ENCODE assay signal across 12 cellular contexts in genomic region chr2:42879913-42880737, GRCh38.
DNase-seq lines count a peak whose midpoint lies in the region; ATAC-seq and TF ChIP-seq lines count a peak whose summit lies in the region.
"Had no signal": no experiment of that assay in that cellular context is flagged by ENCODE, and none has a peak within 500 bp of the region (broad histone marks: within the 10 kb centered on the region; RNA-seq: fewer than 3 reads in every experiment).

No MANE protein-coding gene starts in this region.

- H3K4me1 ChIP-seq in GM23338 (ENCODE audit: insufficient read depth) (no peaks in the 10 kb centered on the region), sigmoid colon (peaks cover 0 to 21% (median 20%) of the 10 kb centered on the region in 4 donors)

- H3K27me3 Mint-ChIP-seq in GM23338 (ENCODE audit: insufficient read depth, low read depth, poor library complexity), result peaks cover 7% of the 10 kb centered on the region
- H3K27me3 Mint-ChIP-seq in dendritic cell treated with granulocyte-macrophage colony-stimulating factor and Interleukin-4, amounts not matched to agents 40 ng/mL and 50 ng/mL, for 4 days, result no peaks in the 10 kb centered on the region
- H3K27me3 Mint-ChIP-seq: B cell, naive B cell had no signal

- TF ChIP-seq POLR2A in sigmoid colon (IDR thresholded peaks at IDR 0.05), result no peak

- no peaks in the 10 kb centered on the region for H3K79me2 ChIP-seq in GM23338 (replicated peaks; ENCODE audit: insufficient read depth)

- H3K9me3 Mint-ChIP-seq in GM23338, result no peaks in the 10 kb centered on the region
- H3K9me3 Mint-ChIP-seq in dendritic cell treated with granulocyte-macrophage colony-stimulating factor and Interleukin-4, amounts not matched to agents 40 ng/mL and 50 ng/mL, for 4 days, result no peaks in the 10 kb centered on the region
- H3K9me3 Mint-ChIP-seq: naive B cell had no signal

- H3K9me2 ChIP-seq in GM23338 (ENCODE audit: insufficient read depth), result no peaks in the 10 kb centered on the region

- H2AFZ ChIP-seq in GM23338, result peak overlapping the region; percentile 63

- no peak overlapping the region for H3K4me2 ChIP-seq in GM23338

- ATAC-seq in GM23338 (no peak), GM21786 (IDR thresholded peaks at IDR 0.05; ENCODE audit: unreplicated experiment) (no peak)

- H3K27ac Mint-ChIP-seq in GM23338, result no peak overlapping the region
- H3K27ac Mint-ChIP-seq in dendritic cell treated with granulocyte-macrophage colony-stimulating factor and Interleukin-4, amounts not matched to agents 40 ng/mL and 50 ng/mL, for 4 days, result peak overlapping the region; percentile 69
- H3K27ac Mint-ChIP-seq: B cell had no signal

- H4K20me1 ChIP-seq in GM23338 (replicated peaks; ENCODE audit: insufficient read depth), result no peaks in the 10 kb centered on the region

- no peak for TF ChIP-seq EP300 in sigmoid colon (IDR thresholded peaks at IDR 0.05)

- no peaks in the 10 kb centered on the region for H3K27me3 ChIP-seq in GM23338 (ENCODE audit: insufficient read depth)
- no peaks in the 10 kb centered on the region for H3K27me3 ChIP-seq in sigmoid colon

- peaks cover 3% of the 10 kb centered on the region; the same call in 2 of the 3 replicates for H3K4me1 Mint-ChIP-seq in GM23338
- peaks cover 68% of the 10 kb centered on the region for H3K4me1 Mint-ChIP-seq in dendritic cell treated with granulocyte-macrophage colony-stimulating factor and Interleukin-4, amounts not matched to agents 40 ng/mL and 50 ng/mL, for 4 days (ENCODE audit: low read depth)

- no peak overlapping the region for H3K27ac ChIP-seq in GM23338 (ENCODE audit: low read depth)
- peak overlapping the region; percentile 18 to 41 (median 34) for H3K27ac ChIP-seq in sigmoid colon

- 68 to 81% methylated on average over 18 of the region's 18 CpGs for WGBS in sigmoid colon, 2 donors

- intact Hi-C loops in dendritic cell treated with granulocyte-macrophage colony-stimulating factor and Interleukin-4, amounts not matched to agents 40 ng/mL and 50 ng/mL, for 4 days (cut with micrococcal nuclease), result no loop called here
- intact Hi-C loops in sigmoid colon (cut with DNase I), result no loop called here

- TF ChIP-seq CTCF in GM23338 (conservative IDR thresholded peaks at IDR 0.05; ENCODE audit: low read depth in 2 of 2), result no peak
- TF ChIP-seq CTCF in sigmoid colon (IDR thresholded peaks at IDR 0.05), result no peak

- no peak overlapping the region for H3K4me3 Mint-ChIP-seq in GM23338
- no peak overlapping the region for H3K4me3 Mint-ChIP-seq in dendritic cell treated with granulocyte-macrophage colony-stimulating factor and Interleukin-4, amounts not matched to agents 40 ng/mL and 50 ng/mL, for 4 days
- H3K4me3 Mint-ChIP-seq: B cell had no signal

- H3K9me3 ChIP-seq in sigmoid colon, result no peaks in the 10 kb centered on the region

- H3K36me3 Mint-ChIP-seq in GM23338 (ENCODE audit: low read depth), result no peaks in the 10 kb centered on the region
- no peaks in the 10 kb centered on the region for H3K36me3 Mint-ChIP-seq in dendritic cell treated with granulocyte-macrophage colony-stimulating factor and Interleukin-4, amounts not matched to agents 40 ng/mL and 50 ng/mL, for 4 days (ENCODE audit: low read depth)
- H3K36me3 Mint-ChIP-seq: naive B cell had no signal

- H3F3A ChIP-seq in GM23338 (replicated peaks; ENCODE audit: low read depth), result no peaks in the 10 kb centered on the region

- H3K4me3 ChIP-seq in GM23338, result no peak overlapping the region
- H3K4me3 ChIP-seq in sigmoid colon, result no peak overlapping the region

- H3K36me3 ChIP-seq in GM23338 (ENCODE audit: insufficient read depth), result no peaks in the 10 kb centered on the region
- no peaks in the 10 kb centered on the region for H3K36me3 ChIP-seq in sigmoid colon

- peak; percentile 24 for DNase-seq in GM23338 (ENCODE audit: low spot score)
- peak; percentile 90 for DNase-seq in islet precursor cell
- DNase-seq in sigmoid colon, result no peak
- no peak for DNase-seq in EL
- no peak for DNase-seq in iPS-NIHi11 (ENCODE audit: low spot score)
- DNase-seq in stimulated activated CD4-positive, alpha-beta T cell treated with anti-CD3 and anti-CD28 coated beads, Interleukin-12 subunit alpha, Interleukin-12 subunit beta, amount 100 ng/mL, for 4 hours, result no peak
- DNase-seq: amniotic stem cell, naive B cell, NCI-H69 had no signal

TF ChIP-seq in GM23338, 12 proteins besides CTCF, POLR2A, EP300 and RAD21 (continues in another document):
- TF ChIP-seq REST (IDR thresholded peaks at IDR 0.05; ENCODE audit: unreplicated experiment), result no peak
- no peak for TF ChIP-seq JUNB (IDR thresholded peaks at IDR 0.05; ENCODE audit: unreplicated experiment)
- no peak for TF ChIP-seq NANOG (IDR thresholded peaks at IDR 0.05; ENCODE audit: borderline replicate concordance)
- TF ChIP-seq ZNF114 (CRISPR knock-in tag; IDR thresholded peaks at IDR 0.05), result no peak
- no peak for TF ChIP-seq STAT1 (IDR thresholded peaks at IDR 0.05; ENCODE audit: unreplicated experiment)
- TF ChIP-seq POLR2AphosphoS5 (IDR thresholded peaks at IDR 0.05; ENCODE audit: low read depth), result no peak

Comparison
In these comparisons a context has a peak if more than half of its experiments do, and no peak if none do; other contexts are left out.
1. DNase-seq: peak in GM23338 (single experiment) and islet precursor cell (single experiment); none in sigmoid colon (single experiment), EL (single experiment), iPS-NIHi11 (single experiment) and stimulated activated CD4-positive, alpha-beta T cell treated with anti-CD3 and anti-CD28 coated beads, Interleukin-12 subunit alpha, Interleukin-12 subunit beta, amount 100 ng/mL, for 4 hours (single experiment).